22 cellular contexts compared by ENCODE assay signal in genomic region chr12:105793421-105793820, GRCh38.
"Had no signal": no experiment of that assay in that cellular context is flagged by ENCODE, and none has a peak within 500 bp of the region (broad histone marks: within the 10 kb centered on the region; RNA-seq: fewer than 3 reads in every experiment).

No MANE protein-coding gene starts in this region.

- H3K27ac ChIP-seq: SJSA1 had no signal

- H3K36me3 ChIP-seq: SJSA1 had no signal

- H3K4me2 ChIP-seq: SK-N-SH had no signal

- DNase-seq: IMR-90, KG1, MM.1S, NCI-H1092 treated with DMSO at 0.1 percent for 48 hours, NCI-H1436, NCI-H187, NCI-H2029, NCI-H2081 treated with DMSO at 0.1 percent for 48 hours, NCI-H2171, NCI-H226, NCI-H446, NCI-H510A, NCI-H524 treated with DMSO at 0.1 percent for 48 hours, NCI-H69, NCI-H774, Right ventricle myocardium superior, RPMI8226, SIG-M5, SK-N-SH, SW 1271 had no signal

- H3K4me3 ChIP-seq: SJSA1 had no signal

- H3K9me3 ChIP-seq: SJSA1, SK-N-SH had no signal

- H3K4me1 ChIP-seq: SJSA1 had no signal

- ATAC-seq: HepG2 had no signal

- H3K9ac ChIP-seq: SK-N-SH had no signal

- H3K27me3 ChIP-seq: SJSA1 had no signal
